ENCODE assay signal across 12 cellular contexts in genomic region chr1:116345830-116346229, GRCh38.
DNase-seq lines count a peak whose midpoint lies in the region; ATAC-seq lines count a peak whose summit lies in the region.
"Had no signal": no experiment of that assay in that cellular context is flagged by ENCODE, and none has a peak within 500 bp of the region (broad histone marks: within the 10 kb centered on the region; RNA-seq: fewer than 3 reads in every experiment).

No MANE protein-coding gene starts in this region.

- H3K36me3 Mint-ChIP-seq in effector memory CD8-positive, alpha-beta T cell (ENCODE audit: insufficient read depth), result no peaks in the 10 kb centered on the region

- DNase-seq in NCI-H2107 treated with DMSO at 0.1 percent for 48 hours (lab: John Stamatoyannopoulos, UW; ENCODE audit: unreplicated experiment) (peak; percentile 79), NCI-H2107 (lab: John Stamatoyannopoulos, UW) (no peak), NCI-H1436 (lab: John Stamatoyannopoulos, UW) (peak; percentile 61), T-helper 22 cell (ENCODE audit: low read depth) (peak; percentile 45), inferior parietal cortex (ENCODE audit: extremely low spot score) (no peak)
- DNase-seq in effector memory CD8-positive, alpha-beta T cell, result peak in 2 of 3 experiments; percentile 3 to 11
- DNase-seq: aorta had no signal

- H3K27ac Mint-ChIP-seq in effector memory CD8-positive, alpha-beta T cell, result peak overlapping the region in 1 of 2 donors; percentile 54
- H3K27ac Mint-ChIP-seq: stimulated activated naive CD8-positive, alpha-beta T cell treated with anti-CD3 and anti-CD28 coated beads, Interleukin-15, Interleukin-2, amounts not matched to agents 100 ng/mL and 50 ng/mL, for 24 hours had no signal

- ATAC-seq in effector memory CD8-positive, alpha-beta T cell (replicated peaks), result peak; percentile 72
- ATAC-seq in HG02981 (IDR thresholded peaks at IDR 0.05; ENCODE audit: unreplicated experiment), result no peak
- no peak for ATAC-seq in GM19023 (IDR thresholded peaks at IDR 0.05; ENCODE audit: unreplicated experiment)
- ATAC-seq: left lobe of liver, sciatic nerve had no signal

- H3K4me1 Mint-ChIP-seq in effector memory CD8-positive, alpha-beta T cell (ENCODE audit: low read depth in 2 of 2), result peaks cover 0 to 3% of the 10 kb centered on the region in 2 donors

- no peak overlapping the region for H3K4me3 Mint-ChIP-seq in effector memory CD8-positive, alpha-beta T cell
- H3K4me3 Mint-ChIP-seq: stimulated activated naive CD8-positive, alpha-beta T cell treated with anti-CD3 and anti-CD28 coated beads, Interleukin-15, Interleukin-2, amounts not matched to agents 100 ng/mL and 50 ng/mL, for 24 hours had no signal

- no peaks in the 10 kb centered on the region for H3K9me3 Mint-ChIP-seq in effector memory CD8-positive, alpha-beta T cell
- H3K9me3 Mint-ChIP-seq: stimulated activated naive CD8-positive, alpha-beta T cell treated with anti-CD3 and anti-CD28 coated beads, Interleukin-15, Interleukin-2, amounts not matched to agents 100 ng/mL and 50 ng/mL, for 24 hours had no signal

- H3K27me3 Mint-ChIP-seq in effector memory CD8-positive, alpha-beta T cell, result no peaks in the 10 kb centered on the region
- H3K27me3 Mint-ChIP-seq: stimulated activated naive CD8-positive, alpha-beta T cell treated with anti-CD3 and anti-CD28 coated beads, Interleukin-15, Interleukin-2, amounts not matched to agents 100 ng/mL and 50 ng/mL, for 24 hours had no signal

Comparison
In these comparisons a context has a peak if more than half of its experiments do, and no peak if none do; other contexts are left out.
1. DNase-seq: peak in NCI-H2107 treated with DMSO at 0.1 percent for 48 hours (single experiment), NCI-H1436 (single experiment), T-helper 22 cell (single experiment) and effector memory CD8-positive, alpha-beta T cell (2 of 3); none in NCI-H2107 (single experiment) and inferior parietal cortex (single experiment).